In the genomic region with DNA sequence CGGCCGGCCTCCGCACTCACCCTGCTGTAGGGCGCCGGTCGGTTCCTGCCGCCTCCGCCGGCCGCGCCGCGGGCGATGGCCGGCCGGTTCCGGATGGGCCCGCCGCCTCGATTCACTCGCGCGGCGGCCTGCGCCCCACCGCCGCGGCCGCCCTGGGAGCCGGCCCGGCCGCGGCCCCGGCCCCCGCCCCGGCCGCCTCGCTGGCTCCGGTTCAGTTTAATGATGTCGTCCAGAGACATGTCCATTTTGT, we compare ENCODE assay signal across 9 cellular contexts. TPM values are rescaled to one million over a fixed set of nuclear protein-coding genes. Genes with fewer than 3 reads are reported as not detected.
A peak's percentile ranks its signal among the peaks of the same experiment; 100 is the strongest.
DNase-seq lines count a peak whose midpoint lies in the region; ATAC-seq, FAIRE-seq and TF ChIP-seq lines count a peak whose summit lies in the region.
"Had no signal": no experiment of that assay in that cellular context is flagged by ENCODE, and none has a peak within 500 bp of the region (broad histone marks: within the 10 kb centered on the region; RNA-seq: fewer than 3 reads in every experiment).

No MANE protein-coding gene starts in this region.

- H3K9me3 ChIP-seq in tibial nerve, result no peaks in the 10 kb centered on the region

- DNase-seq in activated T-cell treated with anti-CD3 and anti-CD28 coated beads, Interleukin-2, amount 50 U/mL, for 4 hours, result no peak
- no peak for DNase-seq in activated T-cell treated with anti-CD3 and anti-CD28 coated beads, Interleukin-2, amount 50 U/mL, for 1 hour
- DNase-seq in immature natural killer cell (no peak), tibial nerve (ENCODE audit: low spot score in 2 of 2) (no peak), GM19239 (ENCODE audit: insufficient read length, low spot score) (no peak)
- no peak for DNase-seq in effector CD8-positive, alpha-beta T cell (lab: John Stamatoyannopoulos, UW)

- peaks cover 22% of the 10 kb centered on the region for H3K4me1 Mint-ChIP-seq in activated T-cell treated with anti-CD3 and anti-CD28 coated beads, Interleukin-2, amount 50 U/mL, for 4 hours (ENCODE audit: low read depth)
- H3K4me1 Mint-ChIP-seq in immature natural killer cell, result peaks cover 22 to 24% of the 10 kb centered on the region in 2 donors

- H3K27ac Mint-ChIP-seq in immature natural killer cell, result peak overlapping the region; percentile 90 to 98 (median 96)

- peaks cover 0 to 35% (median 20%) of the 10 kb centered on the region in 4 donors for H3K4me1 ChIP-seq in tibial nerve

- no peaks in the 10 kb centered on the region for H3K27me3 Mint-ChIP-seq in activated T-cell treated with anti-CD3 and anti-CD28 coated beads, Interleukin-2, amount 50 U/mL, for 4 hours (ENCODE audit: low read depth)
- peaks cover 0 to 14% (median 6%) of the 10 kb centered on the region in 3 donors for H3K27me3 Mint-ChIP-seq in immature natural killer cell (ENCODE audit: low read depth in 3 of 3)

- no peak for TF ChIP-seq CTCF in WI38 (IDR thresholded peaks at IDR 0.05; ENCODE audit: low read depth, low read length)
- TF ChIP-seq CTCF in tibial nerve (IDR thresholded peaks at IDR 0.05), result no peak

- no peaks in the 10 kb centered on the region for H3K9me3 Mint-ChIP-seq in activated T-cell treated with anti-CD3 and anti-CD28 coated beads, Interleukin-2, amount 50 U/mL, for 4 hours
- no peaks in the 10 kb centered on the region for H3K9me3 Mint-ChIP-seq in immature natural killer cell

- 0 to 1% methylated on average over 2 to 39 of the region's 40 CpGs for WGBS in tibial nerve, 2 donors

- FAIRE-seq in GM19239 (lab: Jason Lieb, UNC), result no peak

- no peak for TF ChIP-seq POLR2A in tibial nerve (IDR thresholded peaks at IDR 0.05)

- H3K27ac ChIP-seq in tibial nerve, result peak overlapping the region; percentile 54 to 97 (median 84)

- H3K4me3 ChIP-seq in WI38 (ENCODE audit: low read depth, low read length) (peak overlapping the region; percentile 85), tibial nerve (peak overlapping the region; percentile 62 to 100 (median 84))

- H3K36me3 ChIP-seq in tibial nerve, result peaks cover 4 to 63% (median 8%) of the 10 kb centered on the region in 3 donors

- no peaks in the 10 kb centered on the region for H3K27me3 ChIP-seq in tibial nerve

- no peak for TF ChIP-seq EP300 in tibial nerve (IDR thresholded peaks at IDR 0.05)

- peak; percentile 7 to 15 for ATAC-seq in activated T-cell treated with anti-CD3 and anti-CD28 coated beads, Interleukin-2, amount 50 U/mL, for 4 hours
- no peak for ATAC-seq in HG03097 (IDR thresholded peaks at IDR 0.05; ENCODE audit: low FRiP score, unreplicated experiment)

- H3K4me3 Mint-ChIP-seq in activated T-cell treated with anti-CD3 and anti-CD28 coated beads, Interleukin-2, amount 50 U/mL, for 4 hours, result peak overlapping the region; percentile 94
- H3K4me3 Mint-ChIP-seq in immature natural killer cell, result peak overlapping the region; percentile 90 to 97 (median 94)

- peaks cover 24% of the 10 kb centered on the region for H3K36me3 Mint-ChIP-seq in activated T-cell treated with anti-CD3 and anti-CD28 coated beads, Interleukin-2, amount 50 U/mL, for 4 hours (ENCODE audit: insufficient read depth)
- peaks cover 4 to 28% (median 14%) of the 10 kb centered on the region in 3 donors for H3K36me3 Mint-ChIP-seq in immature natural killer cell

RNA-seq across cellular contexts. Expression of a gene that starts 0.2 kb away (rescaled TPM):
- total RNA-seq in activated T-cell treated with anti-CD3 and anti-CD28 coated beads, Interleukin-2, amount 50 U/mL, for 4 hours, result 100 to 1,000 TPM; 321 to 369 (median 324) TPM
- polyA plus RNA-seq in immature natural killer cell, result 10 to 100 TPM; 36.2 to 63.3 (median 40.1) TPM
- 10 to 100 TPM; 44.5 to 67.2 (median 63.5) TPM for total RNA-seq in tibial nerve

RNA-seq across cellular contexts. Expression of a gene that starts 0.3 kb away (rescaled TPM):
- 100 to 1,000 TPM; 128 to 157 (median 153) TPM for total RNA-seq in activated T-cell treated with anti-CD3 and anti-CD28 coated beads, Interleukin-2, amount 50 U/mL, for 4 hours
- 100 to 1,000 TPM; 339 to 578 (median 348) TPM for polyA plus RNA-seq in immature natural killer cell
- 100 to 1,000 TPM in 3 of 4 donors, 10 to 100 TPM in 1; 95.4 to 116 (median 106) TPM for total RNA-seq in tibial nerve

RNA-seq across cellular contexts. Expression of a gene that starts 10.8 kb away (rescaled TPM):
- under 1 TPM in 2 of 3 donors, not detected in 1; 0.14 to 0.24 TPM for total RNA-seq in activated T-cell treated with anti-CD3 and anti-CD28 coated beads, Interleukin-2, amount 50 U/mL, for 4 hours
- not detected for polyA plus RNA-seq in immature natural killer cell
- 1 to 10 TPM in 3 of 4 donors, not detected in 1; 4.2 to 8.7 (median 5.4) TPM for total RNA-seq in tibial nerve
- total RNA-seq: dermis microvascular lymphatic vessel endothelial cell had no signal

RNA-seq across cellular contexts. Expression of a gene that starts 20.0 kb away (rescaled TPM):
- total RNA-seq in activated T-cell treated with anti-CD3 and anti-CD28 coated beads, Interleukin-2, amount 50 U/mL, for 4 hours, result 10 to 100 TPM; 23.5 to 25.8 (median 25.7) TPM
- polyA plus RNA-seq in immature natural killer cell, result 10 to 100 TPM; 44.7 to 59.6 (median 49.5) TPM
- 10 to 100 TPM; 36.0 to 64.9 (median 46.6) TPM for total RNA-seq in tibial nerve

RNA-seq across cellular contexts. Expression of a gene that starts 20.1 kb away (rescaled TPM):
- 100 to 1,000 TPM; 789 to 858 (median 821) TPM for total RNA-seq in activated T-cell treated with anti-CD3 and anti-CD28 coated beads, Interleukin-2, amount 50 U/mL, for 4 hours
- polyA plus RNA-seq in immature natural killer cell, result 100 to 1,000 TPM; 100 to 245 (median 133) TPM
- 100 to 1,000 TPM; 190 to 484 (median 237) TPM for total RNA-seq in tibial nerve

Comparison
In these comparisons a context has a peak if more than half of its experiments do, and no peak if none do; other contexts are left out.
1. RNA of a gene that starts 0.2 kb away (total RNA-seq): 321 to 369 TPM in activated T-cell treated with anti-CD3 and anti-CD28 coated beads, Interleukin-2, amount 50 U/mL, for 4 hours; 44.5 to 67.2 TPM in tibial nerve; every median in the first group is over 4 times any median in the second.